Comparison of ENCODE assay signal across 13 cellular contexts in the genomic region with DNA sequence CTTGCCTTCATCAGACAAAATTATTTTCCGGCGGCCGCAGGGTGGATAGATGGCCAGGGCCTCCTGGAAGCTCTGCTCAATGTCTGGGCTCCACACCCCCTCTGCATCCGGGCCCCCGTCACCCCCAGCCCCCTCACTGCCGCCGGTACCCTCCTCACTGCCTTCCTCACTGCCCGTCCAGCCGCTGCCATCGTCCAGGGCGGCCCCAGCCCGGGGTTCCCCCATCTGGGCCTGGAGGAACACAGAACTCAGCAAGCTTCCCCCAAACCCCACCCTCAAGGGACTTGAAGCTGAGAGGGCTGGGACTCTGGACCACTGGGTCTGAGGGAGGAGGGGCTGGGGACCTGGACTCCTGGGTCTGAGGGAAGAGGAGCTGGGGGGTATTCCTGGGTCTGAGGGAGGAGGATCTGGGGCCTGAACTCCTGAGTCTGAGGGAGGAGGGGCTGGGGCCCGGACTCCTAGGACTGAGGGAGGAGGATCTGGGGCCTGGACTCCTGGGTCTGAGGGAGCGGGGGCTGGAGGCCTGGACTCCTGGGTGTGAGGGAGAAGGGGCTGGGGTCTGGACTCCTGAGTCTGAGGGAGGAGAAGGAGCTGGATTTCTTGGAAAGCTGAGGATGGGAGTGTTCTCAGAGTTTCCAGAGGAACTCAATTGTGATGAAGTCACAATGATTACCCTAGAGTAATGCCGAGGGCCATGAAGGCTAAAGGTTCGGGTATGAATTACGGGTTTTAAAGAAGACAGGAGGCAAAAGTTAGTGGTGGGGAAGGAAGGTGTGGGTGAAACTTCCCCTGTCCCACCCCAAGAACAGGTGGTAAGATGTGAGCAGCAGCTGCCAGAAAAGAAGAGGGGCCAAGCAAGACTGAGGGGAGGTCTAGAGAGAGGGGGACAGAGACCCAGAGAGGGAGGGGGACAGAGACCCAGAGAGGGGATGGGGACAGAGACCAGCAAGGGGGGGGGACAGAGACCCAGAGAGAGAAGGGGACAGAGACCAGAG. TPM values are rescaled to one million over a fixed set of nuclear protein-coding genes. Genes with fewer than 3 reads are reported as not detected.
DNase-seq lines count a peak whose midpoint lies in the region; ATAC-seq and TF ChIP-seq lines count a peak whose summit lies in the region.
"Had no signal": no experiment of that assay in that cellular context is flagged by ENCODE, and none has a peak within 500 bp of the region (broad histone marks: within the 10 kb centered on the region; RNA-seq: fewer than 3 reads in every experiment).

No MANE protein-coding gene starts in this region.

- CTCF ChIA-PET in OCI-LY7 (lab: Charles Lee; ENCODE audit: unreplicated experiment), result no interaction called here

- no peaks in the 10 kb centered on the region for H3K36me3 ChIP-seq in OCI-LY7 (ENCODE audit: insufficient read depth, low read length)
- H3K36me3 ChIP-seq: colonic mucosa had no signal

- H4K20me1 ChIP-seq in OCI-LY7 (ENCODE audit: insufficient read depth, low read length), result no peaks in the 10 kb centered on the region

- no peaks in the 10 kb centered on the region for H3K9me2 ChIP-seq in OCI-LY7 (ENCODE audit: insufficient read depth, low read length)

- H3K36me3 Mint-ChIP-seq in CD14-positive monocyte, result no peaks in the 10 kb centered on the region
- H3K36me3 Mint-ChIP-seq: CD8-positive, alpha-beta T cell had no signal

- H3K4me1 Mint-ChIP-seq in CD14-positive monocyte, result peaks cover 20% of the 10 kb centered on the region

- H3K4me1 ChIP-seq in OCI-LY7 (ENCODE audit: insufficient read depth, low read length, poor library complexity, severe bottlenecking), result peaks cover 72% of the 10 kb centered on the region
- H3K4me1 ChIP-seq: colonic mucosa had no signal

- no peak overlapping the region for H3K27ac Mint-ChIP-seq in CD14-positive monocyte
- H3K27ac Mint-ChIP-seq: activated T-helper 17 cell treated with anti-CD3 and anti-CD28 coated beads, Interleukin-2, amount 50 U/mL, for 72 hours; CD8-positive, alpha-beta T cell had no signal

- DNase-seq in CD14-positive monocyte (ENCODE audit: low spot score), result peak; percentile 26
- DNase-seq in OCI-LY7 (ENCODE audit: low spot score), result peak; percentile 54
- DNase-seq in fibroblast of pulmonary artery (ENCODE audit: low read depth), result no peak
- DNase-seq in retinal pigment epithelial cell (ENCODE audit: low read depth), result no peak
- no peak for DNase-seq in UCSD-AML1 (lab: John Stamatoyannopoulos, UW; ENCODE audit: unreplicated experiment)
- no peak for DNase-seq in COLO668 (lab: John Stamatoyannopoulos, UW; ENCODE audit: unreplicated experiment)
- DNase-seq: CD8-positive, alpha-beta T cell; colonic mucosa had no signal

- ATAC-seq in HG02798 (IDR thresholded peaks at IDR 0.05; ENCODE audit: poor library complexity, unreplicated experiment) (no peak), GM18858 (IDR thresholded peaks at IDR 0.05; ENCODE audit: unreplicated experiment) (no peak)
- ATAC-seq: activated T-helper 17 cell treated with anti-CD3 and anti-CD28 coated beads, Interleukin-2, amount 50 U/mL, for 72 hours; CD8-positive, alpha-beta T cell had no signal

- no peaks in the 10 kb centered on the region for H3K79me2 ChIP-seq in OCI-LY7 (ENCODE audit: insufficient read depth, low read depth, low read length)

- H3K9me3 Mint-ChIP-seq in CD14-positive monocyte, result peaks cover 0 to 12% (median 3%) of the 10 kb centered on the region in 7 donors
- H3K9me3 Mint-ChIP-seq: activated T-helper 17 cell treated with anti-CD3 and anti-CD28 coated beads, Interleukin-2, amount 50 U/mL, for 72 hours; CD8-positive, alpha-beta T cell had no signal

- H3K27me3 Mint-ChIP-seq in CD14-positive monocyte (ENCODE audit: low read depth in 3 of 3), result peaks cover 27 to 35% (median 30%) of the 10 kb centered on the region in 3 donors

- no TSS peak for BruUV-seq in OCI-LY7 (replicated peaks; lab: Mats Ljungman, UMichigan)

- H3K27ac ChIP-seq in OCI-LY7 (ENCODE audit: low read depth, low read length, poor library complexity, severe bottlenecking), result peak overlapping the region; percentile 48
- H3K27ac ChIP-seq: colonic mucosa, VCaP had no signal

- POLR2A ChIA-PET in OCI-LY7 (lab: Charles Lee), result no interaction called here

- H2AFZ ChIP-seq in OCI-LY7 (ENCODE audit: low read length), result no peak overlapping the region

- TF ChIP-seq CTCF in CD14-positive monocyte (IDR thresholded peaks at IDR 0.05) (no peak), OCI-LY7 (conservative IDR thresholded peaks at IDR 0.05; ENCODE audit: low read length) (no peak), fibroblast of pulmonary artery (IDR thresholded peaks at IDR 0.05; ENCODE audit: low read length, missing control alignments) (no peak), retinal pigment epithelial cell (conservative IDR thresholded peaks at IDR 0.05; ENCODE audit: low read depth, low read length) (no peak)

- peak overlapping the region; percentile 77 for H3K4me2 ChIP-seq in OCI-LY7 (ENCODE audit: low read length)

- intact Hi-C loops in CD14-positive monocyte (cut with micrococcal nuclease), result no loop called here
- intact Hi-C loops in OCI-LY7 (cut with micrococcal nuclease; ENCODE audit: unreplicated experiment), result no loop called here

- H3K4me3 Mint-ChIP-seq in CD14-positive monocyte, result peak overlapping the region in 1 of 2 donors; percentile 77
- H3K4me3 Mint-ChIP-seq: activated T-helper 17 cell treated with anti-CD3 and anti-CD28 coated beads, Interleukin-2, amount 50 U/mL, for 72 hours had no signal

- no peaks in the 10 kb centered on the region for H3K9me3 ChIP-seq in OCI-LY7 (ENCODE audit: low read length)
- H3K9me3 ChIP-seq: colonic mucosa had no signal

- H3K4me3 ChIP-seq in OCI-LY7 (ENCODE audit: low read depth, low read length, poor library complexity, severe bottlenecking) (no peak overlapping the region), fibroblast of pulmonary artery (replicated peaks; ENCODE audit: low read depth, low read length) (peak overlapping the region; percentile 96), retinal pigment epithelial cell (ENCODE audit: low read length) (peak overlapping the region; percentile 88)

RNA-seq across cellular contexts. Expression of gene TEAD2, which starts 2.1 kb away (rescaled TPM):
- not detected for polyA plus RNA-seq in CD14-positive monocyte
- total RNA-seq in OCI-LY7 (2014; rRNA removed; shearing (Covaris generic)), result 5.3 and 7.4 TPM in 2 replicates
- 4.9 and 7.6 TPM in 2 replicates for total RNA-seq in OCI-LY7 (2022)
- total RNA-seq: CD8-positive, alpha-beta T cell had no signal

RNA-seq across cellular contexts. Expression of gene DKKL1, which starts 3.5 kb away (rescaled TPM):
- polyA plus RNA-seq in CD14-positive monocyte, result not detected
- total RNA-seq in OCI-LY7 (2014; rRNA removed; shearing (Covaris generic)), result 0.15 and 0.63 TPM in 2 replicates
- 0.61 and 0.79 TPM in 2 replicates for total RNA-seq in OCI-LY7 (2022)
- total RNA-seq: activated T-helper 17 cell treated with anti-CD3 and anti-CD28 coated beads, Interleukin-2, amount 50 U/mL, for 72 hours; CD8-positive, alpha-beta T cell; colonic mucosa had no signal

RNA-seq across cellular contexts. Expression of gene CD37, which starts 24.9 kb away (rescaled TPM):
- polyA plus RNA-seq in CD14-positive monocyte, result 100 to 1,000 TPM; 147 to 194 TPM
- total RNA-seq in OCI-LY7 (2014; rRNA removed; shearing (Covaris generic)), result 170 and 219 TPM in 2 replicates
- total RNA-seq in OCI-LY7 (2022), result 279 and 352 TPM in 2 replicates
- total RNA-seq: osteocyte had no signal

RNA-seq across cellular contexts. Expression of gene KASH5, which starts 27.9 kb away (rescaled TPM):
- not detected for polyA plus RNA-seq in CD14-positive monocyte
- 12.0 and 15.9 TPM in 2 replicates for total RNA-seq in OCI-LY7 (2014; rRNA removed; shearing (Covaris generic))
- total RNA-seq in OCI-LY7 (2022), result 16.3 and 19.4 TPM in 2 replicates
- total RNA-seq: CD8-positive, alpha-beta T cell; colonic mucosa; osteocyte had no signal

RNA-seq across cellular contexts. Expression of gene SLC6A16, which starts 35.2 kb away (rescaled TPM):
- under 1 TPM; 0.21 to 0.55 TPM for polyA plus RNA-seq in CD14-positive monocyte
- total RNA-seq in OCI-LY7 (2014; rRNA removed; shearing (Covaris generic)), result 2.5 and 2.8 TPM in 2 replicates
- 15.8 and 21.7 TPM in 2 replicates for total RNA-seq in OCI-LY7 (2022)

Comparison
In these comparisons a context has a peak if more than half of its experiments do, and no peak if none do; other contexts are left out.
1. DNase-seq: peak in CD14-positive monocyte (single experiment) and OCI-LY7 (single experiment); none in fibroblast of pulmonary artery (single experiment), retinal pigment epithelial cell (single experiment), UCSD-AML1 (single experiment) and COLO668 (single experiment).